Comparison of ENCODE assay signal across 9 cellular contexts in genomic region chr9:121353246-121353975, GRCh38. TPM values are rescaled to one million over a fixed set of nuclear protein-coding genes. Genes with fewer than 3 reads are reported as not detected.
DNase-seq lines count a peak whose midpoint lies in the region; ATAC-seq, FAIRE-seq and TF ChIP-seq lines count a peak whose summit lies in the region.
"Had no signal": no experiment of that assay in that cellular context is flagged by ENCODE, and none has a peak within 500 bp of the region (broad histone marks: within the 10 kb centered on the region; RNA-seq: fewer than 3 reads in every experiment).

No MANE protein-coding gene starts in this region.

- peak; percentile 30 for DNase-seq in T follicular helper cell (ENCODE audit: low read depth)
- peak; percentile 35 to 42 for DNase-seq in stimulated activated CD8-positive, alpha-beta memory T cell treated with anti-CD3 and anti-CD28 coated beads, Interleukin-4, amount 100 ng/mL, for 1 hour (ENCODE audit: low read depth in 2 of 2, low spot score in 1 of 2)
- no peak for DNase-seq in GOT3 (lab: John Stamatoyannopoulos, UW)
- no peak for DNase-seq in lower leg skin (ENCODE audit: low spot score in 2 of 2)
- no peak for DNase-seq in GM12892 (ENCODE audit: insufficient read length)

- TF ChIP-seq CTCF in lower leg skin (IDR thresholded peaks at IDR 0.05), result no peak

- peak overlapping the region; percentile 2 to 24 for H3K27ac ChIP-seq in esophagus (ENCODE audit: low read depth in 2 of 2, low read length in 1 of 2)
- H3K27ac ChIP-seq: epithelial cell of prostate had no signal

- no peaks in the 10 kb centered on the region for H3K9me3 ChIP-seq in esophagus (ENCODE audit: control insufficient read depth in 2 of 2, insufficient read depth in 1 of 2, low read depth in 1 of 2, low read length in 1 of 2)

- no peaks in the 10 kb centered on the region for H3K27me3 ChIP-seq in esophagus (ENCODE audit: control insufficient read depth in 1 of 2, insufficient read depth in 2 of 2, low read length in 2 of 2)

- H3K4me3 ChIP-seq in esophagus (ENCODE audit: low read depth in 1 of 2, low read length in 2 of 2), result no peak overlapping the region
- no peak overlapping the region for H3K4me3 ChIP-seq in lower leg skin (ENCODE audit: low read depth, poor library complexity, severe bottlenecking)

- no peaks in the 10 kb centered on the region for H3K4me1 ChIP-seq in esophagus (ENCODE audit: control insufficient read depth in 2 of 2, insufficient read depth in 2 of 2, low read length in 1 of 2)

- peaks cover 0 to 3% of the 10 kb centered on the region in 2 donors for H3K36me3 ChIP-seq in esophagus (ENCODE audit: control insufficient read depth in 2 of 2, insufficient read depth in 2 of 2, low read length in 1 of 2)

- intact Hi-C loops in lower leg skin (cut with DNase I; ENCODE audit: low total_unique reads), result no loop called here

- TF ChIP-seq POLR2A in lower leg skin (IDR thresholded peaks at IDR 0.05) (no peak), GM12892 (IDR thresholded peaks at IDR 0.05; ENCODE audit: low read depth, low read length) (no peak)

- peak; percentile 98 for ATAC-seq in GM18517 (IDR thresholded peaks at IDR 0.05; ENCODE audit: unreplicated experiment)
- peak; percentile 98 for ATAC-seq in HG02610 (IDR thresholded peaks at IDR 0.05; ENCODE audit: unreplicated experiment)

- FAIRE-seq in GM12892 (lab: Jason Lieb, UNC), result no peak

- 68 to 69% methylated on average over 9 of the region's 9 CpGs for WGBS in esophagus, 2 donors
- 77 to 82% methylated on average over 9 of the region's 9 CpGs for WGBS in lower leg skin, 2 donors

RNA-seq across cellular contexts. Expression of gene STOM, which starts 16.6 kb away (rescaled TPM):
- 10 to 100 TPM; 46.3 to 64.7 TPM for polyA plus RNA-seq in esophagus
- 100 to 1,000 TPM; 131 to 323 (median 208) TPM for total RNA-seq in lower leg skin
- polyA plus RNA-seq in GM12892 (2012; ENCODE audit: missing spikeins), result 18.4 TPM

Comparison
In these comparisons a context has a peak if more than half of its experiments do, and no peak if none do; other contexts are left out.
1. DNase-seq: peak in T follicular helper cell (single experiment) and stimulated activated CD8-positive, alpha-beta memory T cell treated with anti-CD3 and anti-CD28 coated beads, Interleukin-4, amount 100 ng/mL, for 1 hour (2 of 2); none in GOT3 (single experiment), lower leg skin (0 of 2) and GM12892 (single experiment).